1 cellular context compared by ENCODE assay signal in the genomic region with DNA sequence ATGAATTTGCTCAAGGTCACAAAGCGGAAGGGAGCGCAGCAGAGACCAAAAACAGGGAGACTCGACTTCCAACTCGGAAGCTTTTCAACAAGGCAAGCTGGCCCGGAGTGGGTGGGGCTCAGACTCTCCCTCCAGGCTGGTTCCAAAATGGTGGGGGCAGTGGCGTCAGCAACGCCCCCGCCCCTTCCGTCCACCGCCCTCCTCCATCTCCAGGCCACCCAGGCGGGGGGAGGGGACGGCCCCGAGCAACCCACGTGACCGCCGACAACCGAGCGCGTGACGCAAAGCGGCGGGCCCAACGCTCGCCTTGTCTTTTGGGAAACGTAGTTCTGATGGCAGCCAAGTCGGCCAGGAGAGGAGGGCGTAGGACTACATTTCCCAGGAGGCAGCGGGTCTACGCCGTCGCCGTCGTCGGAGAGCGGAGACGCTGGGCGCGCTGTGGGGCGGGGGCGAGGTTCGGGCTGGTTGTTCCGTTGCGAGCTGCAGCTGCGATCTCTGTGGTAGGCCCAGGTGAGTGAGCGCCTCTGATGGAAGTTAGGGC.
TF ChIP-seq lines count a peak whose summit lies in the region.

A gene with protein sequence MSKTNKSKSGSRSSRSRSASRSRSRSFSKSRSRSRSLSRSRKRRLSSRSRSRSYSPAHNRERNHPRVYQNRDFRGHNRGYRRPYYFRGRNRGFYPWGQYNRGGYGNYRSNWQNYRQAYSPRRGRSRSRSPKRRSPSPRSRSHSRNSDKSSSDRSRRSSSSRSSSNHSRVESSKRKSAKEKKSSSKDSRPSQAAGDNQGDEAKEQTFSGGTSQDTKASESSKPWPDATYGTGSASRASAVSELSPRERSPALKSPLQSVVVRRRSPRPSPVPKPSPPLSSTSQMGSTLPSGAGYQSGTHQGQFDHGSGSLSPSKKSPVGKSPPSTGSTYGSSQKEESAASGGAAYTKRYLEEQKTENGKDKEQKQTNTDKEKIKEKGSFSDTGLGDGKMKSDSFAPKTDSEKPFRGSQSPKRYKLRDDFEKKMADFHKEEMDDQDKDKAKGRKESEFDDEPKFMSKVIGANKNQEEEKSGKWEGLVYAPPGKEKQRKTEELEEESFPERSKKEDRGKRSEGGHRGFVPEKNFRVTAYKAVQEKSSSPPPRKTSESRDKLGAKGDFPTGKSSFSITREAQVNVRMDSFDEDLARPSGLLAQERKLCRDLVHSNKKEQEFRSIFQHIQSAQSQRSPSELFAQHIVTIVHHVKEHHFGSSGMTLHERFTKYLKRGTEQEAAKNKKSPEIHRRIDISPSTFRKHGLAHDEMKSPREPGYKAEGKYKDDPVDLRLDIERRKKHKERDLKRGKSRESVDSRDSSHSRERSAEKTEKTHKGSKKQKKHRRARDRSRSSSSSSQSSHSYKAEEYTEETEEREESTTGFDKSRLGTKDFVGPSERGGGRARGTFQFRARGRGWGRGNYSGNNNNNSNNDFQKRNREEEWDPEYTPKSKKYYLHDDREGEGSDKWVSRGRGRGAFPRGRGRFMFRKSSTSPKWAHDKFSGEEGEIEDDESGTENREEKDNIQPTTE (plus strand): TSS at position 448 of the 541 bp plus-strand sequence. CDS start 58,121 bp downstream, outside the sequence.

TF ChIP-seq in K562, 482 proteins besides CTCF, POLR2A, EP300 and RAD21 (continued from another document and continues in another):
- TF ChIP-seq, protein P1, sequence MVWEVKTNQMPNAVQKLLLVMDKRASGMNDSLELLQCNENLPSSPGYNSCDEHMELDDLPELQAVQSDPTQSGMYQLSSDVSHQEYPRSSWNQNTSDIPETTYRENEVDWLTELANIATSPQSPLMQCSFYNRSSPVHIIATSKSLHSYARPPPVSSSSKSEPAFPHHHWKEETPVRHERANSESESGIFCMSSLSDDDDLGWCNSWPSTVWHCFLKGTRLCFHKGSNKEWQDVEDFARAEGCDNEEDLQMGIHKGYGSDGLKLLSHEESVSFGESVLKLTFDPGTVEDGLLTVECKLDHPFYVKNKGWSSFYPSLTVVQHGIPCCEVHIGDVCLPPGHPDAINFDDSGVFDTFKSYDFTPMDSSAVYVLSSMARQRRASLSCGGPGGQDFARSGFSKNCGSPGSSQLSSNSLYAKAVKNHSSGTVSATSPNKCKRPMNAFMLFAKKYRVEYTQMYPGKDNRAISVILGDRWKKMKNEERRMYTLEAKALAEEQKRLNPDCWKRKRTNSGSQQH (CRISPR knock-in tag; IDR thresholded peaks at IDR 0.05): no peak
- TF ChIP-seq RAD51 (IDR thresholded peaks at IDR 0.05; ENCODE audit: borderline replicate concordance, low read depth): peak; percentile 99
- no peak for TF ChIP-seq MCM2 (IDR thresholded peaks at IDR 0.05; ENCODE audit: low read depth)
- TF ChIP-seq, protein P2, sequence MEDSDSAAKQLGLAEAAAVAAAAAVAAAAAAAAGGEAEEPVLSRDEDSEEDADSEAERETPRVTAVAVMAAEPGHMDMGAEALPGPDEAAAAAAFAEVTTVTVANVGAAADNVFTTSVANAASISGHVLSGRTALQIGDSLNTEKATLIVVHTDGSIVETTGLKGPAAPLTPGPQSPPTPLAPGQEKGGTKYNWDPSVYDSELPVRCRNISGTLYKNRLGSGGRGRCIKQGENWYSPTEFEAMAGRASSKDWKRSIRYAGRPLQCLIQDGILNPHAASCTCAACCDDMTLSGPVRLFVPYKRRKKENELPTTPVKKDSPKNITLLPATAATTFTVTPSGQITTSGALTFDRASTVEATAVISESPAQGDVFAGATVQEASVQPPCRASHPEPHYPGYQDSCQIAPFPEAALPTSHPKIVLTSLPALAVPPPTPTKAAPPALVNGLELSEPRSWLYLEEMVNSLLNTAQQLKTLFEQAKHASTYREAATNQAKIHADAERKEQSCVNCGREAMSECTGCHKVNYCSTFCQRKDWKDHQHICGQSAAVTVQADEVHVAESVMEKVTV (CRISPR knock-in tag; IDR thresholded peaks at IDR 0.05): no peak
- TF ChIP-seq MEIS2 (IDR thresholded peaks at IDR 0.05; ENCODE audit: partially characterized antibody): peak; percentile 59
- no peak for TF ChIP-seq EZH2 (IDR thresholded peaks at IDR 0.05; ENCODE audit: borderline replicate concordance, low read depth, low read length)
- TF ChIP-seq MAZ (CRISPR knock-in tag; conservative IDR thresholded peaks at IDR 0.05 in 1 of 2, IDR thresholded peaks at IDR 0.05 in 1 of 2): peak; percentile 98 to 99
- TF ChIP-seq C11orf30 (IDR thresholded peaks at IDR 0.05; ENCODE audit: low read depth): peak; percentile 85
- TF ChIP-seq ARHGAP35 (IDR thresholded peaks at IDR 0.05; ENCODE audit: partially characterized antibody): no peak
- TF ChIP-seq, protein P3, sequence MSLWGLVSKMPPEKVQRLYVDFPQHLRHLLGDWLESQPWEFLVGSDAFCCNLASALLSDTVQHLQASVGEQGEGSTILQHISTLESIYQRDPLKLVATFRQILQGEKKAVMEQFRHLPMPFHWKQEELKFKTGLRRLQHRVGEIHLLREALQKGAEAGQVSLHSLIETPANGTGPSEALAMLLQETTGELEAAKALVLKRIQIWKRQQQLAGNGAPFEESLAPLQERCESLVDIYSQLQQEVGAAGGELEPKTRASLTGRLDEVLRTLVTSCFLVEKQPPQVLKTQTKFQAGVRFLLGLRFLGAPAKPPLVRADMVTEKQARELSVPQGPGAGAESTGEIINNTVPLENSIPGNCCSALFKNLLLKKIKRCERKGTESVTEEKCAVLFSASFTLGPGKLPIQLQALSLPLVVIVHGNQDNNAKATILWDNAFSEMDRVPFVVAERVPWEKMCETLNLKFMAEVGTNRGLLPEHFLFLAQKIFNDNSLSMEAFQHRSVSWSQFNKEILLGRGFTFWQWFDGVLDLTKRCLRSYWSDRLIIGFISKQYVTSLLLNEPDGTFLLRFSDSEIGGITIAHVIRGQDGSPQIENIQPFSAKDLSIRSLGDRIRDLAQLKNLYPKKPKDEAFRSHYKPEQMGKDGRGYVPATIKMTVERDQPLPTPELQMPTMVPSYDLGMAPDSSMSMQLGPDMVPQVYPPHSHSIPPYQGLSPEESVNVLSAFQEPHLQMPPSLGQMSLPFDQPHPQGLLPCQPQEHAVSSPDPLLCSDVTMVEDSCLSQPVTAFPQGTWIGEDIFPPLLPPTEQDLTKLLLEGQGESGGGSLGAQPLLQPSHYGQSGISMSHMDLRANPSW (CRISPR knock-in tag; IDR thresholded peaks at IDR 0.05): no peak
- no peak for TF ChIP-seq ZNF445 (CRISPR knock-in tag; IDR thresholded peaks at IDR 0.05; ENCODE audit: low read depth)
- TF ChIP-seq, protein P4, sequence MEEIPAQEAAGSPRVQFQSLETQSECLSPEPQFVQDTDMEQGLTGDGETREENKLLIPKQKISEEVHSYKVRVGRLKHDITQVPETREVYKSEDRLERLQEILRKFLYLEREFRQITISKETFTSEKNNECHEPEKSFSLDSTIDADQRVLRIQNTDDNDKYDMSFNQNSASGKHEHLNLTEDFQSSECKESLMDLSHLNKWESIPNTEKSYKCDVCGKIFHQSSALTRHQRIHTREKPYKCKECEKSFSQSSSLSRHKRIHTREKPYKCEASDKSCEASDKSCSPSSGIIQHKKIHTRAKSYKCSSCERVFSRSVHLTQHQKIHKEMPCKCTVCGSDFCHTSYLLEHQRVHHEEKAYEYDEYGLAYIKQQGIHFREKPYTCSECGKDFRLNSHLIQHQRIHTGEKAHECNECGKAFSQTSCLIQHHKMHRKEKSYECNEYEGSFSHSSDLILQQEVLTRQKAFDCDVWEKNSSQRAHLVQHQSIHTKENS (CRISPR knock-in tag; IDR thresholded peaks at IDR 0.05): no peak
- TF ChIP-seq CXXC5 (CRISPR knock-in tag; IDR thresholded peaks at IDR 0.05): peak; percentile 100
- TF ChIP-seq, protein P5, sequence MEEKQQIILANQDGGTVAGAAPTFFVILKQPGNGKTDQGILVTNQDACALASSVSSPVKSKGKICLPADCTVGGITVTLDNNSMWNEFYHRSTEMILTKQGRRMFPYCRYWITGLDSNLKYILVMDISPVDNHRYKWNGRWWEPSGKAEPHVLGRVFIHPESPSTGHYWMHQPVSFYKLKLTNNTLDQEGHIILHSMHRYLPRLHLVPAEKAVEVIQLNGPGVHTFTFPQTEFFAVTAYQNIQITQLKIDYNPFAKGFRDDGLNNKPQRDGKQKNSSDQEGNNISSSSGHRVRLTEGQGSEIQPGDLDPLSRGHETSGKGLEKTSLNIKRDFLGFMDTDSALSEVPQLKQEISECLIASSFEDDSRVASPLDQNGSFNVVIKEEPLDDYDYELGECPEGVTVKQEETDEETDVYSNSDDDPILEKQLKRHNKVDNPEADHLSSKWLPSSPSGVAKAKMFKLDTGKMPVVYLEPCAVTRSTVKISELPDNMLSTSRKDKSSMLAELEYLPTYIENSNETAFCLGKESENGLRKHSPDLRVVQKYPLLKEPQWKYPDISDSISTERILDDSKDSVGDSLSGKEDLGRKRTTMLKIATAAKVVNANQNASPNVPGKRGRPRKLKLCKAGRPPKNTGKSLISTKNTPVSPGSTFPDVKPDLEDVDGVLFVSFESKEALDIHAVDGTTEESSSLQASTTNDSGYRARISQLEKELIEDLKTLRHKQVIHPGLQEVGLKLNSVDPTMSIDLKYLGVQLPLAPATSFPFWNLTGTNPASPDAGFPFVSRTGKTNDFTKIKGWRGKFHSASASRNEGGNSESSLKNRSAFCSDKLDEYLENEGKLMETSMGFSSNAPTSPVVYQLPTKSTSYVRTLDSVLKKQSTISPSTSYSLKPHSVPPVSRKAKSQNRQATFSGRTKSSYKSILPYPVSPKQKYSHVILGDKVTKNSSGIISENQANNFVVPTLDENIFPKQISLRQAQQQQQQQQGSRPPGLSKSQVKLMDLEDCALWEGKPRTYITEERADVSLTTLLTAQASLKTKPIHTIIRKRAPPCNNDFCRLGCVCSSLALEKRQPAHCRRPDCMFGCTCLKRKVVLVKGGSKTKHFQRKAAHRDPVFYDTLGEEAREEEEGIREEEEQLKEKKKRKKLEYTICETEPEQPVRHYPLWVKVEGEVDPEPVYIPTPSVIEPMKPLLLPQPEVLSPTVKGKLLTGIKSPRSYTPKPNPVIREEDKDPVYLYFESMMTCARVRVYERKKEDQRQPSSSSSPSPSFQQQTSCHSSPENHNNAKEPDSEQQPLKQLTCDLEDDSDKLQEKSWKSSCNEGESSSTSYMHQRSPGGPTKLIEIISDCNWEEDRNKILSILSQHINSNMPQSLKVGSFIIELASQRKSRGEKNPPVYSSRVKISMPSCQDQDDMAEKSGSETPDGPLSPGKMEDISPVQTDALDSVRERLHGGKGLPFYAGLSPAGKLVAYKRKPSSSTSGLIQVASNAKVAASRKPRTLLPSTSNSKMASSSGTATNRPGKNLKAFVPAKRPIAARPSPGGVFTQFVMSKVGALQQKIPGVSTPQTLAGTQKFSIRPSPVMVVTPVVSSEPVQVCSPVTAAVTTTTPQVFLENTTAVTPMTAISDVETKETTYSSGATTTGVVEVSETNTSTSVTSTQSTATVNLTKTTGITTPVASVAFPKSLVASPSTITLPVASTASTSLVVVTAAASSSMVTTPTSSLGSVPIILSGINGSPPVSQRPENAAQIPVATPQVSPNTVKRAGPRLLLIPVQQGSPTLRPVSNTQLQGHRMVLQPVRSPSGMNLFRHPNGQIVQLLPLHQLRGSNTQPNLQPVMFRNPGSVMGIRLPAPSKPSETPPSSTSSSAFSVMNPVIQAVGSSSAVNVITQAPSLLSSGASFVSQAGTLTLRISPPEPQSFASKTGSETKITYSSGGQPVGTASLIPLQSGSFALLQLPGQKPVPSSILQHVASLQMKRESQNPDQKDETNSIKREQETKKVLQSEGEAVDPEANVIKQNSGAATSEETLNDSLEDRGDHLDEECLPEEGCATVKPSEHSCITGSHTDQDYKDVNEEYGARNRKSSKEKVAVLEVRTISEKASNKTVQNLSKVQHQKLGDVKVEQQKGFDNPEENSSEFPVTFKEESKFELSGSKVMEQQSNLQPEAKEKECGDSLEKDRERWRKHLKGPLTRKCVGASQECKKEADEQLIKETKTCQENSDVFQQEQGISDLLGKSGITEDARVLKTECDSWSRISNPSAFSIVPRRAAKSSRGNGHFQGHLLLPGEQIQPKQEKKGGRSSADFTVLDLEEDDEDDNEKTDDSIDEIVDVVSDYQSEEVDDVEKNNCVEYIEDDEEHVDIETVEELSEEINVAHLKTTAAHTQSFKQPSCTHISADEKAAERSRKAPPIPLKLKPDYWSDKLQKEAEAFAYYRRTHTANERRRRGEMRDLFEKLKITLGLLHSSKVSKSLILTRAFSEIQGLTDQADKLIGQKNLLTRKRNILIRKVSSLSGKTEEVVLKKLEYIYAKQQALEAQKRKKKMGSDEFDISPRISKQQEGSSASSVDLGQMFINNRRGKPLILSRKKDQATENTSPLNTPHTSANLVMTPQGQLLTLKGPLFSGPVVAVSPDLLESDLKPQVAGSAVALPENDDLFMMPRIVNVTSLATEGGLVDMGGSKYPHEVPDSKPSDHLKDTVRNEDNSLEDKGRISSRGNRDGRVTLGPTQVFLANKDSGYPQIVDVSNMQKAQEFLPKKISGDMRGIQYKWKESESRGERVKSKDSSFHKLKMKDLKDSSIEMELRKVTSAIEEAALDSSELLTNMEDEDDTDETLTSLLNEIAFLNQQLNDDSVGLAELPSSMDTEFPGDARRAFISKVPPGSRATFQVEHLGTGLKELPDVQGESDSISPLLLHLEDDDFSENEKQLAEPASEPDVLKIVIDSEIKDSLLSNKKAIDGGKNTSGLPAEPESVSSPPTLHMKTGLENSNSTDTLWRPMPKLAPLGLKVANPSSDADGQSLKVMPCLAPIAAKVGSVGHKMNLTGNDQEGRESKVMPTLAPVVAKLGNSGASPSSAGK (IDR thresholded peaks at IDR 0.05): no peak
- TF ChIP-seq PHTF2 (CRISPR knock-in tag; IDR thresholded peaks at IDR 0.05): no peak
- TF ChIP-seq ZSCAN32 (CRISPR knock-in tag; IDR thresholded peaks at IDR 0.05): no peak
- TF ChIP-seq, protein P6, sequence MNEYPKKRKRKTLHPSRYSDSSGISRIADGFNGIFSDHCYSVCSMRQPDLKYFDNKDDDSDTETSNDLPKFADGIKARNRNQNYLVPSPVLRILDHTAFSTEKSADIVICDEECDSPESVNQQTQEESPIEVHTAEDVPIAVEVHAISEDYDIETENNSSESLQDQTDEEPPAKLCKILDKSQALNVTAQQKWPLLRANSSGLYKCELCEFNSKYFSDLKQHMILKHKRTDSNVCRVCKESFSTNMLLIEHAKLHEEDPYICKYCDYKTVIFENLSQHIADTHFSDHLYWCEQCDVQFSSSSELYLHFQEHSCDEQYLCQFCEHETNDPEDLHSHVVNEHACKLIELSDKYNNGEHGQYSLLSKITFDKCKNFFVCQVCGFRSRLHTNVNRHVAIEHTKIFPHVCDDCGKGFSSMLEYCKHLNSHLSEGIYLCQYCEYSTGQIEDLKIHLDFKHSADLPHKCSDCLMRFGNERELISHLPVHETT (CRISPR knock-in tag; conservative IDR thresholded peaks at IDR 0.05 in 1 of 2, IDR thresholded peaks at IDR 0.05 in 1 of 2): peak in 1 of 2 experiments; percentile 79; a peak in 2 of 4 replicates
- TF ChIP-seq BMI1 (IDR thresholded peaks at IDR 0.05; ENCODE audit: low read length): no peak
- TF ChIP-seq ARID1B (IDR thresholded peaks at IDR 0.05): no peak
- no peak for TF ChIP-seq FOXP1 (CRISPR knock-in tag; IDR thresholded peaks at IDR 0.05)
- TF ChIP-seq, protein P7, sequence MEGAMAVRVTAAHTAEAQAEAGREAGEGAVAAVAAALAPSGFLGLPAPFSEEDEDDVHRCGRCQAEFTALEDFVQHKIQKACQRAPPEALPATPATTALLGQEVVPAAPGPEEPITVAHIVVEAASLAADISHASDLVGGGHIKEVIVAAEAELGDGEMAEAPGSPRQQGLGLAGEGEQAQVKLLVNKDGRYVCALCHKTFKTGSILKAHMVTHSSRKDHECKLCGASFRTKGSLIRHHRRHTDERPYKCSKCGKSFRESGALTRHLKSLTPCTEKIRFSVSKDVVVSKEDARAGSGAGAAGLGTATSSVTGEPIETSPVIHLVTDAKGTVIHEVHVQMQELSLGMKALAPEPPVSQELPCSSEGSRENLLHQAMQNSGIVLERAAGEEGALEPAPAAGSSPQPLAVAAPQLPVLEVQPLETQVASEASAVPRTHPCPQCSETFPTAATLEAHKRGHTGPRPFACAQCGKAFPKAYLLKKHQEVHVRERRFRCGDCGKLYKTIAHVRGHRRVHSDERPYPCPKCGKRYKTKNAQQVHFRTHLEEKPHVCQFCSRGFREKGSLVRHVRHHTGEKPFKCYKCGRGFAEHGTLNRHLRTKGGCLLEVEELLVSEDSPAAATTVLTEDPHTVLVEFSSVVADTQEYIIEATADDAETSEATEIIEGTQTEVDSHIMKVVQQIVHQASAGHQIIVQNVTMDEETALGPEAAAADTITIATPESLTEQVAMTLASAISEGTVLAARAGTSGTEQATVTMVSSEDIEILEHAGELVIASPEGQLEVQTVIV (CRISPR knock-in tag; IDR thresholded peaks at IDR 0.05; ENCODE audit: borderline replicate concordance): no peak
